Comparison of ENCODE assay signal across 20 cellular contexts in the genomic region with DNA sequence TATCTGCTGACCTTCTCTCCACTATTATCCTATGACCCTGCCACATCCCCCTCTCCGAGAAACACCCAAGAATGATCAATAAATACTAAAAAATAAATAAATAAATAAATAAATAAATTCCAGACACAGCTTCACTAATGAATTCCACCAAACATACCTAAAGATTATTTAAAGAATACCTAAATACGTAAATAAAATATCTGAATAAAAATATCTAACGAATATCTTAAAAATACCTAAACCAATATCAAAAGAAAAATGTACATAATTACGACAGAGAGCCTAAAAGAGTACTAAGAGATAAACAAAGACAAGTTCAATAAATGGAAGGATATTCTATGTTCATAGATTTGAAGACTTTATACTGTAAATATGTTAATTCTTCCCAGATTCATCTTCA.
"Had no signal": no experiment of that assay in that cellular context is flagged by ENCODE, and none has a peak within 500 bp of the region (broad histone marks: within the 10 kb centered on the region; RNA-seq: fewer than 3 reads in every experiment).

No MANE protein-coding gene starts in this region.

- ATAC-seq: naive thymus-derived CD8-positive, alpha-beta T cell; right lobe of liver; stimulated activated memory B cell treated with anti-CD40 and anti-IgM and Interleukin-4, amounts not matched to agents 10 μg/mL and 1 μg/mL and 100 μg/mL, for 72 hours; stimulated activated naive CD8-positive, alpha-beta T cell treated with anti-CD3 and anti-CD28 coated beads, Interleukin-15, Interleukin-2, amounts not matched to agents 100 U/mL and 50 U/mL, for 24 hours had no signal

- H3K4me3 ChIP-seq: left ventricle myocardium inferior, lung, right atrium auricular region, right lobe of liver, smooth muscle cell, stomach, testis, thyroid gland, transverse colon, upper lobe of left lung, vagina had no signal

- DNase-seq: islet precursor cell; left ventricle myocardium inferior; naive thymus-derived CD8-positive, alpha-beta T cell; nucleus accumbens; right lobe of liver; stimulated activated CD4-positive, alpha-beta T cell treated with anti-CD3 and anti-CD28 coated beads, Interleukin-1b, Interleukin-23, amount 100 ng/mL, for 48 hours; stimulated activated CD4-positive, alpha-beta T cell treated with anti-CD3 and anti-CD28 coated beads, Interleukin-2, amount 100 ng/mL, for 48 hours; stimulated activated CD4-positive, alpha-beta T cell treated with anti-CD3 and anti-CD28 coated beads, Interleukin-4, amount 100 ng/mL, for 4 hours; stimulated activated CD8-positive, alpha-beta memory T cell treated with anti-CD3 and anti-CD28 coated beads, Interleukin-4, amount 100 ng/mL, for 48 hours; stimulated activated naive CD8-positive, alpha-beta T cell treated with anti-CD3 and anti-CD28 coated beads, Interleukin-15, Interleukin-2, amounts not matched to agents 100 U/mL and 50 U/mL, for 24 hours; stomach; testis; thyroid gland; transverse colon had no signal

- H3K4me2 ChIP-seq: smooth muscle cell had no signal

- H3K4me1 ChIP-seq: testis had no signal

- H3K9me3 ChIP-seq: left ventricle myocardium inferior, right atrium auricular region, right lobe of liver, stomach, testis, thyroid gland, transverse colon, upper lobe of left lung, vagina had no signal

- H3K36me3 ChIP-seq: left ventricle myocardium inferior, right atrium auricular region, right lobe of liver, stomach, thyroid gland, transverse colon, upper lobe of left lung, vagina had no signal

- H3K27me3 ChIP-seq: right atrium auricular region, right lobe of liver, stomach, testis, thyroid gland, transverse colon, upper lobe of left lung, vagina had no signal

- H3K27ac ChIP-seq: right atrium auricular region, right lobe of liver, stomach, testis, thyroid gland, transverse colon, upper lobe of left lung, vagina had no signal
